Comparison of ENCODE assay signal across 32 cellular contexts in genomic region chr4:8244001-8244757, GRCh38. TPM values are rescaled to one million over a fixed set of nuclear protein-coding genes. Genes with fewer than 3 reads are reported as not detected.
"Had no signal": no experiment of that assay in that cellular context is flagged by ENCODE, and none has a peak within 500 bp of the region (broad histone marks: within the 10 kb centered on the region; RNA-seq: fewer than 3 reads in every experiment).

No MANE protein-coding gene starts in this region.

- H3K9me3 ChIP-seq: ascending aorta, body of pancreas, SJSA1 had no signal

- ATAC-seq: activated CD8-positive, alpha-beta T cell treated with anti-CD3 and anti-CD28 coated beads, Interleukin-2, amount 10 ng/mL, durations not matched to agents 7 days and 5 days; activated naive CD8-positive, alpha-beta T cell treated with anti-CD3 and anti-CD28 coated beads, Interleukin-2, amount 50 U/mL, for 24 hours; body of pancreas; Panc1; SK-N-SH treated with all-trans-retinoic acid at 6 μM for 48 hours; WTC11 had no signal

- H3K9ac ChIP-seq: KMS-11 had no signal

- DNase-seq: activated CD4-positive, alpha-beta T cell treated with anti-CD3 and anti-CD28 coated beads for 48 hours; activated CD4-positive, alpha-beta T cell treated with anti-CD3 and anti-CD28 coated beads, Interleukin-2, amount 50 U/mL, for 4 hours; activated CD4-positive, CD25-positive, alpha-beta regulatory T cell treated with anti-CD3 and anti-CD28 coated beads, Interleukin-2, amount 50 U/mL, for 72 hours; activated CD8-positive, alpha-beta memory T cell treated with anti-CD3 and anti-CD28 coated beads, Interleukin-2, amount 50 U/mL, for 48 hours; activated CD8-positive, alpha-beta T cell treated with anti-CD3 and anti-CD28 coated beads, Interleukin-2, amount 10 ng/mL, durations not matched to agents 7 days and 5 days; activated effector memory CD4-positive, alpha-beta T cell treated with Interleukin-2 at 50 U/mL for 16 hours; activated naive CD4-positive, alpha-beta T cell; activated naive CD8-positive, alpha-beta T cell treated with anti-CD3 and anti-CD28 coated beads, Interleukin-2, amount 50 U/mL, for 24 hours; activated T-cell treated with anti-CD3 and anti-CD28 coated beads, Interleukin-2, amount 50 U/mL, for 1 hour; amniotic stem cell; body of pancreas; NCI-H1092; NCI-H1417 treated with DMSO at 0.1 percent for 48 hours; NCI-H1694; NCI-H2029; NCI-H345; NCI-H510A; NCI-H69; NK-92 treated with Interleukin-12 subunit alpha and Interleukin-12 subunit beta, amount 100 ng/mL, for 24 hours; OCI-M1; RPMI8226; SHP77; SW 1271 had no signal

- H3K4me1 ChIP-seq: body of pancreas had no signal

- H3K4me2 ChIP-seq: KMS-11 had no signal

- H3K4me3 ChIP-seq: ascending aorta, body of pancreas, SJSA1 had no signal

- H3K27ac ChIP-seq: ascending aorta, body of pancreas, KMS-11, SJSA1 had no signal

- H3K27me3 ChIP-seq: ascending aorta, body of pancreas, SJSA1 had no signal

- H3K36me3 ChIP-seq: ascending aorta, SJSA1 had no signal

RNA-seq across cellular contexts. Expression of gene HTRA3, which starts 25.4 kb away (rescaled TPM):
- total RNA-seq: activated CD8-positive, alpha-beta T cell treated with anti-CD3 and anti-CD28 coated beads, Interleukin-2, amount 10 ng/mL, durations not matched to agents 7 days and 5 days; activated T-helper 1 cell treated with anti-CD3 and anti-CD28 coated beads, Interleukin-12 subunit alpha, Interleukin-12 subunit beta, Interleukin-2, Interleukin-4 antibody, amounts not matched to agents 30 ng/mL and 10 ng/mL and 1 ng/mL, durations not matched to agents 14 hours and 24 hours and 36 hours; MCF 10A; T-helper 1 cell treated with Interleukin-12 subunit alpha and Interleukin-12 subunit beta and Interleukin-4 antibody, amounts not matched to agents 30 ng/mL and 1 ng/mL, for 36 hours had no signal
